In genomic region chr6:113488812-113489685, GRCh38 we compare ENCODE assay signal across 1 cellular context.
TF ChIP-seq lines count a peak whose summit lies in the region.

No MANE protein-coding gene starts in this region.

TF ChIP-seq in Ishikawa, 13 proteins besides CTCF, POLR2A, EP300 and RAD21 (continued from another document):
- no peak for TF ChIP-seq REST (IDR thresholded peaks at IDR 0.05; ENCODE audit: low read depth)
